16 cellular contexts compared by ENCODE assay signal in genomic region chr10:122291739-122292138, GRCh38. TPM values are rescaled to one million over a fixed set of nuclear protein-coding genes. Genes with fewer than 3 reads are reported as not detected.
DNase-seq lines count a peak whose midpoint lies in the region; ATAC-seq and TF ChIP-seq lines count a peak whose summit lies in the region.
"Had no signal": no experiment of that assay in that cellular context is flagged by ENCODE, and none has a peak within 500 bp of the region (broad histone marks: within the 10 kb centered on the region; RNA-seq: fewer than 3 reads in every experiment).

No MANE protein-coding gene starts in this region.

- H3K4me3 ChIP-seq in PC-9 (no peak overlapping the region), sigmoid colon (no peak overlapping the region), PC-3 (ENCODE audit: low read length) (no peak overlapping the region)

- peaks cover 16 to 24% of the 10 kb centered on the region in 2 donors for H3K27me3 Mint-ChIP-seq in effector memory CD8-positive, alpha-beta T cell
- H3K27me3 Mint-ChIP-seq: CD4-positive, CD25-positive, alpha-beta regulatory T cell had no signal

- H3K36me3 ChIP-seq in PC-9 (ENCODE audit: low read depth), result no peaks in the 10 kb centered on the region
- H3K36me3 ChIP-seq in sigmoid colon, result no peaks in the 10 kb centered on the region
- no peaks in the 10 kb centered on the region for H3K36me3 ChIP-seq in PC-3 (ENCODE audit: low read depth, low read length)
- H3K36me3 ChIP-seq: BE2C had no signal

- CTCF ChIA-PET in PC-9 (lab: Charles Lee) (no interaction called here), PC-3 (lab: Charles Lee) (no interaction called here)

- peaks cover 11 to 17% of the 10 kb centered on the region in 2 donors for H3K4me1 Mint-ChIP-seq in effector memory CD8-positive, alpha-beta T cell (ENCODE audit: low read depth in 2 of 2)

- WGBS in sigmoid colon, 2 donors, result 91 to 92% methylated on average over 5 of the region's 5 CpGs

- BruUV-seq in PC-9 (replicated peaks; lab: Mats Ljungman, UMichigan) (no TSS peak), PC-3 (replicated peaks; lab: Mats Ljungman, UMichigan) (no TSS peak)

- H4K20me1 ChIP-seq in PC-9 (ENCODE audit: insufficient read depth) (no peaks in the 10 kb centered on the region), PC-3 (ENCODE audit: low read length) (no peaks in the 10 kb centered on the region)

- peaks cover 26% of the 10 kb centered on the region for H3F3A ChIP-seq in PC-9 (ENCODE audit: insufficient read depth, low read depth)
- H3F3A ChIP-seq in PC-3 (ENCODE audit: low read length, unreplicated experiment), result no peaks in the 10 kb centered on the region

- no peak overlapping the region for H3K27ac Mint-ChIP-seq in effector memory CD8-positive, alpha-beta T cell
- H3K27ac Mint-ChIP-seq: CD4-positive, CD25-positive, alpha-beta regulatory T cell; CD8-positive, alpha-beta memory T cell; H9 had no signal

- no peak for DNase-seq in PC-9
- DNase-seq in islet precursor cell, result peak; percentile 25
- peak; percentile 9 for DNase-seq in sigmoid colon
- DNase-seq in PC-3, result no peak
- no peak for DNase-seq in effector memory CD8-positive, alpha-beta T cell
- DNase-seq: ACHN; BE2C; C1 segment of cervical spinal cord; CD4-positive, CD25-positive, alpha-beta regulatory T cell; CD8-positive, alpha-beta memory T cell; COR-L47; H9 had no signal

- H3K9me3 ChIP-seq in PC-9 (ENCODE audit: insufficient read depth, low read depth) (no peaks in the 10 kb centered on the region), sigmoid colon (no peaks in the 10 kb centered on the region), PC-3 (ENCODE audit: low read length) (no peaks in the 10 kb centered on the region)
- H3K9me3 ChIP-seq: BE2C had no signal

- ATAC-seq in PC-3, result no peak
- no peak for ATAC-seq in GM19397 (IDR thresholded peaks at IDR 0.05; ENCODE audit: unreplicated experiment)
- ATAC-seq in GM18502 (IDR thresholded peaks at IDR 0.05; ENCODE audit: poor library complexity, unreplicated experiment), result no peak
- ATAC-seq in effector memory CD8-positive, alpha-beta T cell (replicated peaks), result no peak

- H3K4me2 ChIP-seq in PC-9 (0 out of 2 replicates have a peak overlapping the region, but pooled peaks have one; percentile 45), PC-3 (ENCODE audit: low read length) (no peak overlapping the region)

- H3K27ac ChIP-seq in PC-9, result peak overlapping the region; percentile 90; the same call in 1 of the 2 replicates
- no peak overlapping the region for H3K27ac ChIP-seq in sigmoid colon
- no peak overlapping the region for H3K27ac ChIP-seq in PC-3 (ENCODE audit: low read length)

- H3K27me3 ChIP-seq in PC-9 (ENCODE audit: insufficient read depth, low read depth), result no peaks in the 10 kb centered on the region
- no peaks in the 10 kb centered on the region for H3K27me3 ChIP-seq in sigmoid colon
- H3K27me3 ChIP-seq in PC-3 (ENCODE audit: low read length), result no peaks in the 10 kb centered on the region
- H3K27me3 ChIP-seq: BE2C had no signal

- TF ChIP-seq CTCF in PC-9 (conservative IDR thresholded peaks at IDR 0.05) (no peak), sigmoid colon (IDR thresholded peaks at IDR 0.05) (no peak), PC-3 (conservative IDR thresholded peaks at IDR 0.05; ENCODE audit: low read depth, low read length) (no peak)

- no peak overlapping the region for H3K4me3 Mint-ChIP-seq in effector memory CD8-positive, alpha-beta T cell
- H3K4me3 Mint-ChIP-seq: CD4-positive, CD25-positive, alpha-beta regulatory T cell; CD8-positive, alpha-beta memory T cell; H9 had no signal

- H3K4me1 ChIP-seq in PC-9 (replicated peaks; ENCODE audit: insufficient read depth) (peaks cover 67% of the 10 kb centered on the region), sigmoid colon (peaks cover 0 to 21% (median 20%) of the 10 kb centered on the region in 4 donors), PC-3 (ENCODE audit: insufficient read depth, low read length) (peaks cover 28% of the 10 kb centered on the region)
- H3K4me1 ChIP-seq: BE2C had no signal

- H3K36me3 Mint-ChIP-seq in effector memory CD8-positive, alpha-beta T cell (ENCODE audit: insufficient read depth), result no peaks in the 10 kb centered on the region
- H3K36me3 Mint-ChIP-seq: CD4-positive, CD25-positive, alpha-beta regulatory T cell; CD8-positive, alpha-beta memory T cell had no signal

- no peak overlapping the region for H3K9ac ChIP-seq in PC-3 (ENCODE audit: low read length)

- H3K79me2 ChIP-seq in PC-9 (ENCODE audit: low read depth), result no peaks in the 10 kb centered on the region
- H3K79me2 ChIP-seq in PC-3 (ENCODE audit: low read length), result no peaks in the 10 kb centered on the region

- TF ChIP-seq EP300 in sigmoid colon (IDR thresholded peaks at IDR 0.05), result no peak

- no peak overlapping the region for H2AFZ ChIP-seq in PC-9
- H2AFZ ChIP-seq in PC-3 (ENCODE audit: low read length), result no peak overlapping the region

- POLR2A ChIA-PET in PC-9 (lab: Charles Lee; ENCODE audit: unreplicated experiment) (interaction anchor here (0.6 kb wide), 1 partner anchor 240 kb away, joined by 3 read pairs; no protein-coding TSS in a partner anchor), PC-3 (lab: Charles Lee; ENCODE audit: unreplicated experiment) (no interaction called here)

- TF ChIP-seq POLR2A in sigmoid colon (IDR thresholded peaks at IDR 0.05), result no peak

- H3K9me3 Mint-ChIP-seq in effector memory CD8-positive, alpha-beta T cell, result no peaks in the 10 kb centered on the region
- H3K9me3 Mint-ChIP-seq: CD4-positive, CD25-positive, alpha-beta regulatory T cell; CD8-positive, alpha-beta memory T cell; H9 had no signal

- H3K9me2 ChIP-seq in PC-9 (ENCODE audit: insufficient read depth), result no peaks in the 10 kb centered on the region
- no peaks in the 10 kb centered on the region for H3K9me2 ChIP-seq in PC-3 (replicated peaks; ENCODE audit: low read length)

- intact Hi-C loops in PC-9 (cut with micrococcal nuclease; ENCODE audit: unreplicated experiment), result loop anchor here (10.0 kb wide), 1 partner anchor 83 kb away; the partner anchor contains the start of gene PLEKHA1
- intact Hi-C loops in sigmoid colon (cut with DNase I), result no loop called here
- intact Hi-C loops in PC-3 (cut with micrococcal nuclease), result loop anchor here (10.0 kb wide), 1 partner anchor 413 kb away; no protein-coding TSS in a partner anchor

RNA-seq across cellular contexts. Expression of gene BTBD16, which starts 20.6 kb away (rescaled TPM):
- total RNA-seq in PC-9 (2021) (0.28 and 0.37 TPM in 2 replicates), sigmoid colon (under 1 TPM in 2 of 4 donors, not detected in 2; 0.54 to 0.55 TPM), PC-3 (2014; rRNA removed) (not detected in 2 replicates)
- polyA plus RNA-seq in sigmoid colon, result under 1 TPM in 1 of 3 donors, not detected in 2; 0.12 TPM
- total RNA-seq: CD4-positive, CD25-positive, alpha-beta regulatory T cell; CD8-positive, alpha-beta memory T cell; H1; H9; HT1080 had no signal
- polyA plus RNA-seq: CD8-positive, alpha-beta memory T cell had no signal

Comparison
In these comparisons a context has a peak if more than half of its experiments do, and no peak if none do; other contexts are left out.
1. DNase-seq: peak in islet precursor cell (single experiment) and sigmoid colon (single experiment); none in PC-9 (0 of 2), PC-3 (single experiment) and effector memory CD8-positive, alpha-beta T cell (0 of 3).